9 cellular contexts compared by ENCODE assay signal in the genomic region with DNA sequence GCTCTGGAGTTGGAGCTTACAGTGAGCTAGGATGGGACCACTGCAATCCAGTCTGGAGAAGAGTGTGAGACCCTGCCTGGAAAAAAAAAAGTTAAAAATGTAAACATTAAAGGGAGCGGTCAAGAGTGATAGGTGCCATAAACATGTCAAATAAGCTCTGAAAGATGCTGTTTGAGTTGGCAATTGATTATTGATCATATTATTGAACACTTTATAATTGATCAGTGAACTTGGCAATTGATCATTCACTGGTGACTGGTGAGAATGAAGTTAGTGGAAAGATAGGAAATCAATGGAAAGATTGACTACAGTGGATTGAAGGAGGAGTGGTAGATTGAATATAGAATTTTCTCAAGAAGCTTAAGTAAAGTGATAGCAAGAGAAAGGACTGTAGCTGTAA.
"Had no signal": no experiment of that assay in that cellular context is flagged by ENCODE, and none has a peak within 500 bp of the region (broad histone marks: within the 10 kb centered on the region; RNA-seq: fewer than 3 reads in every experiment).

No MANE protein-coding gene starts in this region.

- H3K4me3 Mint-ChIP-seq: HFFc6 had no signal

- H2AFZ ChIP-seq: GM23248 had no signal

- H3K27ac ChIP-seq: GM23248, KMS-11 had no signal

- H3K9me3 ChIP-seq: HAP-1 had no signal

- ATAC-seq: HCT116 had no signal

- FAIRE-seq: HTR-8/SVneo had no signal

- H3K4me3 ChIP-seq: GM23248, HAP-1 had no signal

- H3K27ac Mint-ChIP-seq: HFFc6 had no signal

- H3K9me3 Mint-ChIP-seq: HFFc6 had no signal

- H3K9ac ChIP-seq: GM23248, KMS-11 had no signal

- DNase-seq: GM23248, GOT3, H7, HFFc6, KBM-7 had no signal

- H3K4me1 ChIP-seq: HAP-1 had no signal

- H3K4me2 ChIP-seq: KMS-11 had no signal
